12 cellular contexts compared by ENCODE assay signal in genomic region chr19:35037716-35038622, GRCh38. TPM values are rescaled to one million over a fixed set of nuclear protein-coding genes. Genes with fewer than 3 reads are reported as not detected.
DNase-seq lines count a peak whose midpoint lies in the region; ATAC-seq and TF ChIP-seq lines count a peak whose summit lies in the region.
"Had no signal": no experiment of that assay in that cellular context is flagged by ENCODE, and none has a peak within 500 bp of the region (broad histone marks: within the 10 kb centered on the region; RNA-seq: fewer than 3 reads in every experiment).

No MANE protein-coding gene starts in this region.

- ATAC-seq in SK-N-SH treated with all-trans-retinoic acid at 6 μM for 48 hours = no peak; the same call in 2 of the 3 replicates
- peak; percentile 1 to 42 (median 33) for ATAC-seq in heart left ventricle
- no peak for ATAC-seq in GM19397 (IDR thresholded peaks at IDR 0.05; ENCODE audit: unreplicated experiment)

- TF ChIP-seq EP300 in SK-N-SH (IDR thresholded peaks at IDR 0.05; ENCODE audit: borderline replicate concordance in 1 of 2, low read depth in 1 of 2, low read length in 1 of 2) = no peak

- no peaks in the 10 kb centered on the region for H4K20me1 ChIP-seq in SK-N-SH (ENCODE audit: insufficient read depth)

- DNase-seq in SK-N-SH (peak; percentile 42), RPMI7951 (ENCODE audit: low read depth) (peak; percentile 48), heart left ventricle (peak in 3 of 5 donors; percentile 54 to 57 (median 55)), thyroid gland (peak; percentile 54 to 55), HEK293T (ENCODE audit: extremely low spot score) (no peak), NCI-H226 (no peak)
- DNase-seq: NCI-H187 treated with DMSO at 0.1 percent for 48 hours; stimulated activated CD8-positive, alpha-beta memory T cell treated with anti-CD3 and anti-CD28 coated beads, Interleukin-4, amount 100 ng/mL, for 48 hours; T1000 had no signal

- intact Hi-C loops in heart left ventricle (cut with DNase I) = no loop called here
- intact Hi-C loops in thyroid gland (cut with DNase I) = no loop called here

- CTCF ChIA-PET in SK-N-SH (lab: Yijun Ruan, JAX) = interaction anchor here (1.0 to 2.5 kb wide), 5 partner anchors 9 to 199 kb away, joined by 3 to 9 read pairs (median 3); no protein-coding TSS in a partner anchor
- CTCF ChIA-PET in HEK293T (lab: Yijun Ruan, JAX) = no interaction called here

- TF ChIP-seq POLR2A in heart left ventricle (IDR thresholded peaks at IDR 0.05) (no peak), thyroid gland (IDR thresholded peaks at IDR 0.05) (no peak)

- no peak for TF ChIP-seq RAD21 in SK-N-SH (IDR thresholded peaks at IDR 0.05; ENCODE audit: low read length)

- H3K27me3 ChIP-seq in SK-N-SH (ENCODE audit: insufficient read depth) = no peaks in the 10 kb centered on the region
- H3K27me3 ChIP-seq in heart left ventricle = no peaks in the 10 kb centered on the region
- H3K27me3 ChIP-seq in thyroid gland = no peaks in the 10 kb centered on the region

- H3K27ac ChIP-seq in SK-N-SH (ENCODE audit: low read depth in 2 of 2, low read length in 1 of 2) (no peak overlapping the region), heart left ventricle (peak overlapping the region in 11 of 12 donors; percentile 17 to 84 (median 62)), thyroid gland (peak overlapping the region; percentile 20 to 67 (median 39))

- H2AFZ ChIP-seq in SK-N-SH (ENCODE audit: low read depth) = no peak overlapping the region

- H3K9me2 ChIP-seq in SK-N-SH = no peaks in the 10 kb centered on the region

- no peak for TF ChIP-seq CTCF in SK-N-SH (IDR thresholded peaks at IDR 0.05)
- TF ChIP-seq CTCF in heart left ventricle (IDR thresholded peaks at IDR 0.05) = no peak
- no peak for TF ChIP-seq CTCF in thyroid gland (IDR thresholded peaks at IDR 0.05)

- POLR2A ChIA-PET in SK-N-SH (lab: Yijun Ruan, JAX) = interaction anchor here (0.6 kb wide), 1 partner anchor 843 kb away, joined by 3 read pairs; no protein-coding TSS in a partner anchor
- POLR2A ChIA-PET in HEK293T (lab: Yijun Ruan, JAX) = no interaction called here

- H3K4me3 ChIP-seq in SK-N-SH (ENCODE audit: low read depth in 2 of 2, low read length in 1 of 2) = no peak overlapping the region
- peak overlapping the region in 1 of 12 donors; percentile 3 for H3K4me3 ChIP-seq in heart left ventricle
- H3K4me3 ChIP-seq in thyroid gland (replicated peaks in 1 of 3) = no peak overlapping the region

- H3K9me3 ChIP-seq in SK-N-SH (no peaks in the 10 kb centered on the region), heart left ventricle (no peaks in the 10 kb centered on the region), thyroid gland (no peaks in the 10 kb centered on the region)

- H3K36me3 ChIP-seq in SK-N-SH (replicated peaks in 1 of 2; ENCODE audit: control insufficient read depth in 1 of 2, insufficient read depth in 2 of 2, low read length in 1 of 2) (no peaks in the 10 kb centered on the region), heart left ventricle (peaks cover 0 to 24% (median 6%) of the 10 kb centered on the region in 9 donors), thyroid gland (no peaks in the 10 kb centered on the region)

- H3F3A ChIP-seq in SK-N-SH (replicated peaks; ENCODE audit: insufficient read depth) = no peaks in the 10 kb centered on the region

- WGBS in SK-N-SH (ENCODE audit: low lambda C conversion rate) = 87% methylated on average over 13 of the region's 13 CpGs
- 26 to 31% (median 28%) methylated on average over 13 of the region's 13 CpGs for WGBS in heart left ventricle, 4 donors
- 29 to 38% methylated on average over 11 to 13 of the region's 13 CpGs for WGBS in thyroid gland, 2 donors

- H3K4me2 ChIP-seq in SK-N-SH = no peak overlapping the region

- no peak overlapping the region for H3K9ac ChIP-seq in SK-N-SH

- no peaks in the 10 kb centered on the region for H3K79me2 ChIP-seq in SK-N-SH (ENCODE audit: insufficient read depth)

- peaks cover 0 to 14% of the 10 kb centered on the region in 2 experiments; a peak in 1 of 4 replicates for H3K4me1 ChIP-seq in SK-N-SH (ENCODE audit: control insufficient read depth in 1 of 2, insufficient read depth in 2 of 2, low read depth in 1 of 2, low read length in 1 of 2)
- peaks cover 0 to 55% (median 44%) of the 10 kb centered on the region in 12 donors for H3K4me1 ChIP-seq in heart left ventricle
- H3K4me1 ChIP-seq in thyroid gland = peaks cover 23 to 46% of the 10 kb centered on the region in 2 donors

TF ChIP-seq in SK-N-SH, 30 proteins besides CTCF, POLR2A, EP300 and RAD21 (continues in another document):
- TF ChIP-seq CHD2 (IDR thresholded peaks at IDR 0.05; ENCODE audit: low read length, partially characterized antibody) (no peak), GABPA (IDR thresholded peaks at IDR 0.05; ENCODE audit: low read depth) (no peak), JUND (IDR thresholded peaks at IDR 0.05) (no peak), FOXM1 (IDR thresholded peaks at IDR 0.05; ENCODE audit: low read depth) (no peak), NRF1 (IDR thresholded peaks at IDR 0.05; ENCODE audit: low read depth, low read length) (no peak), TCF12 (IDR thresholded peaks at IDR 0.05) (no peak), GATA2 (CRISPR knock-in tag; IDR thresholded peaks at IDR 0.05) (no peak), TAF1 (IDR thresholded peaks at IDR 0.05; ENCODE audit: borderline replicate concordance, low read depth, low read length) (no peak)
- TF ChIP-seq, protein P1, sequence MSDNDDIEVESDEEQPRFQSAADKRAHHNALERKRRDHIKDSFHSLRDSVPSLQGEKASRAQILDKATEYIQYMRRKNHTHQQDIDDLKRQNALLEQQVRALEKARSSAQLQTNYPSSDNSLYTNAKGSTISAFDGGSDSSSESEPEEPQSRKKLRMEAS (IDR thresholded peaks at IDR 0.05; ENCODE audit: low read depth) = no peak

TF ChIP-seq in SK-N-SH treated with all-trans-retinoic acid at 6 μM for 48 hours, 23 proteins besides CTCF, POLR2A, EP300 and RAD21:
- TF ChIP-seq TOX (CRISPR knock-in tag; IDR thresholded peaks at IDR 0.05; ENCODE audit: borderline replicate concordance) (no peak), ARNTL (CRISPR knock-in tag; IDR thresholded peaks at IDR 0.05; ENCODE audit: borderline replicate concordance, low read depth) (no peak)

TF ChIP-seq in HEK293T, 16 proteins besides CTCF, POLR2A, EP300 and RAD21:
- TF ChIP-seq ARNT (IDR thresholded peaks at IDR 0.05) (no peak), SP1 (IDR thresholded peaks at IDR 0.05) (no peak), NFRKB (IDR thresholded peaks at IDR 0.05) (no peak), L3MBTL2 (conservative IDR thresholded peaks at IDR 0.05) (no peak)

RNA-seq across cellular contexts. Expression of gene HPN, which starts 3.6 kb away (rescaled TPM):
- polyA plus RNA-seq in SK-N-SH (2012; rRNA removed) (0.05 TPM in 1 of 2 replicates, not detected in the other), heart left ventricle (1 to 10 TPM in 1 of 2 donors, under 1 TPM in 1; 0.80 to 1.4 TPM)
- 0.03 TPM in 1 of 2 replicates, not detected in the other for polyA plus RNA-seq in SK-N-SH (2012; cell fraction: cytosol; rRNA removed)
- polyA plus RNA-seq in SK-N-SH (2012; cell fraction: nucleus; rRNA removed) = 0.07 and 0.15 TPM in 2 replicates
- 0.10 TPM in 1 of 2 replicates, not detected in the other for total RNA-seq in RPMI7951 (2014; rRNA removed; shearing (Covaris generic))
- total RNA-seq in heart left ventricle (10 to 100 TPM in 1 of 9 donors, 1 to 10 TPM in 8; 1.1 to 13.4 (median 3.3) TPM), thyroid gland (10 to 100 TPM; 16.3 to 19.3 (median 17.9) TPM)
- total RNA-seq: A172 had no signal

RNA-seq across cellular contexts. Expression of gene SCN1B, which starts 7.7 kb away (rescaled TPM):
- polyA plus RNA-seq in SK-N-SH (2012; rRNA removed) = 10.3 and 10.5 TPM in 2 replicates
- 7.0 and 8.3 TPM in 2 replicates for polyA plus RNA-seq in SK-N-SH (2012; cell fraction: cytosol; rRNA removed)
- 11.6 and 13.4 TPM in 2 replicates for polyA plus RNA-seq in SK-N-SH (2012; cell fraction: nucleus; rRNA removed)
- 4.9 and 8.4 TPM in 2 replicates for total RNA-seq in RPMI7951 (2014; rRNA removed; shearing (Covaris generic))
- total RNA-seq in heart left ventricle = 10 to 100 TPM; 22.1 to 68.3 (median 32.4) TPM
- 10 to 100 TPM; 19.7 to 64.4 TPM for polyA plus RNA-seq in heart left ventricle
- 10 to 100 TPM in 2 of 4 donors, 1 to 10 TPM in 2; 5.7 to 19.6 (median 10.1) TPM for total RNA-seq in thyroid gland

RNA-seq across cellular contexts. Expression of gene GRAMD1A, which starts 37.8 kb away (rescaled TPM):
- polyA plus RNA-seq in SK-N-SH (2012; rRNA removed) (64.6 and 81.9 TPM in 2 replicates), heart left ventricle (10 to 100 TPM; 31.3 to 36.3 TPM)
- polyA plus RNA-seq in SK-N-SH (2012; cell fraction: cytosol; rRNA removed) = 55.0 and 68.3 TPM in 2 replicates
- 145 and 165 TPM in 2 replicates for polyA plus RNA-seq in SK-N-SH (2012; cell fraction: nucleus; rRNA removed)
- total RNA-seq in RPMI7951 (2014; rRNA removed; shearing (Covaris generic)) = 18.0 and 21.9 TPM in 2 replicates
- total RNA-seq in heart left ventricle (10 to 100 TPM; 21.8 to 64.5 (median 29.0) TPM), thyroid gland (10 to 100 TPM; 33.4 to 57.5 (median 47.0) TPM)

Comparison
In these comparisons a context has a peak if more than half of its experiments do, and no peak if none do; other contexts are left out.
1. DNase-seq: peak in SK-N-SH (single experiment), RPMI7951 (single experiment), heart left ventricle (3 of 5) and thyroid gland (2 of 2); none in HEK293T (single experiment) and NCI-H226 (single experiment).
2. H3K27ac ChIP-seq: peak in heart left ventricle (11 of 12) and thyroid gland (3 of 3); none in SK-N-SH (0 of 2).
3. ATAC-seq: peak in heart left ventricle (4 of 4); none in SK-N-SH treated with all-trans-retinoic acid at 6 μM for 48 hours (single experiment) and GM19397 (single experiment).